Comparison of ENCODE assay signal across 11 cellular contexts in genomic region chr20:47610945-47611250, GRCh38.
DNase-seq lines count a peak whose midpoint lies in the region; ATAC-seq and TF ChIP-seq lines count a peak whose summit lies in the region.
"Had no signal": no experiment of that assay in that cellular context is flagged by ENCODE, and none has a peak within 500 bp of the region (broad histone marks: within the 10 kb centered on the region; RNA-seq: fewer than 3 reads in every experiment).

No MANE protein-coding gene starts in this region.

- H3K36me3 Mint-ChIP-seq in activated naive CD4-positive, alpha-beta T cell treated with anti-CD3 and anti-CD28 coated beads for 36 hours (ENCODE audit: low read depth) = peaks cover 13% of the 10 kb centered on the region

- peaks cover 87% of the 10 kb centered on the region for H4K20me1 ChIP-seq in SU-DHL-6 (ENCODE audit: low read depth, low read length)

- no peak overlapping the region for H3K4me2 ChIP-seq in SU-DHL-6 (ENCODE audit: low read depth, low read length, poor library complexity, severe bottlenecking)

- peak overlapping the region; percentile 48 for H3K4me3 Mint-ChIP-seq in activated naive CD4-positive, alpha-beta T cell treated with anti-CD3 and anti-CD28 coated beads for 36 hours
- H3K4me3 Mint-ChIP-seq in stimulated activated naive CD8-positive, alpha-beta T cell treated with anti-CD3 and anti-CD28 coated beads, Interleukin-15, amount 100 ng/mL, for 72 hours = peak overlapping the region; percentile 37 to 85

- H3K9me3 ChIP-seq in SU-DHL-6 (ENCODE audit: insufficient read depth, low read length) = no peaks in the 10 kb centered on the region

- H3K27ac Mint-ChIP-seq in activated naive CD4-positive, alpha-beta T cell treated with anti-CD3 and anti-CD28 coated beads for 36 hours = peak overlapping the region; percentile 96
- peak overlapping the region; percentile 96 to 98 for H3K27ac Mint-ChIP-seq in stimulated activated naive CD8-positive, alpha-beta T cell treated with anti-CD3 and anti-CD28 coated beads, Interleukin-15, amount 100 ng/mL, for 72 hours

- no peaks in the 10 kb centered on the region for H3K27me3 ChIP-seq in SU-DHL-6 (ENCODE audit: low read length)

- H3K9ac ChIP-seq in SU-DHL-6 (ENCODE audit: low read length) = no peak overlapping the region
- H3K9ac ChIP-seq: parathyroid adenoma had no signal

- peaks cover 49% of the 10 kb centered on the region for H3K36me3 ChIP-seq in SU-DHL-6 (ENCODE audit: low read length)

- TF ChIP-seq CTCF in SU-DHL-6 (IDR thresholded peaks at IDR 0.05; ENCODE audit: insufficient read depth, low read length, poor library complexity, severe bottlenecking) = no peak

- H3K9me3 Mint-ChIP-seq in activated naive CD4-positive, alpha-beta T cell treated with anti-CD3 and anti-CD28 coated beads for 36 hours = no peaks in the 10 kb centered on the region
- no peaks in the 10 kb centered on the region for H3K9me3 Mint-ChIP-seq in stimulated activated naive CD8-positive, alpha-beta T cell treated with anti-CD3 and anti-CD28 coated beads, Interleukin-15, amount 100 ng/mL, for 72 hours

- peaks cover 99% of the 10 kb centered on the region for H3K79me2 ChIP-seq in SU-DHL-6 (ENCODE audit: insufficient read depth, low read length)

- no peak overlapping the region for H3K4me3 ChIP-seq in SU-DHL-6 (ENCODE audit: insufficient read depth, low read length, poor library complexity, severe bottlenecking)

- intact Hi-C loops in activated naive CD4-positive, alpha-beta T cell treated with anti-CD3 and anti-CD28 coated beads for 36 hours (cut with micrococcal nuclease) = loop anchor here (1.0 to 5.0 kb wide), 6 partner anchors 34 to 254 kb away; partner anchors contain the start of genes NCOA3 and ZMYND8

- CTCF ChIA-PET in activated naive CD4-positive, alpha-beta T cell treated with anti-CD3 and anti-CD28 coated beads for 36 hours (lab: Charles Lee) = interaction anchor here (0.6 to 2.9 kb wide), 5 partner anchors 10 to 227 kb away, joined by 3 to 9 read pairs (median 3); no protein-coding TSS in a partner anchor

- no peak for DNase-seq in activated naive CD4-positive, alpha-beta T cell treated with anti-CD3 and anti-CD28 coated beads for 36 hours
- DNase-seq in activated naive CD4-positive, alpha-beta T cell treated with Interleukin-2 at 50 U/mL for 16 hours = no peak
- no peak for DNase-seq in epithelial cell of prostate (ENCODE audit: low read depth, low spot score)
- no peak for DNase-seq in stimulated activated naive CD8-positive, alpha-beta T cell treated with anti-CD3 and anti-CD28 coated beads, Interleukin-15, amount 100 ng/mL, for 72 hours
- DNase-seq: NCI-H1694 treated with DMSO at 0.1 percent for 48 hours, T1000 had no signal

- H3K4me1 Mint-ChIP-seq in activated naive CD4-positive, alpha-beta T cell treated with anti-CD3 and anti-CD28 coated beads for 36 hours (ENCODE audit: low read depth) = peaks cover 81% of the 10 kb centered on the region
- H3K4me1 Mint-ChIP-seq in stimulated activated naive CD8-positive, alpha-beta T cell treated with anti-CD3 and anti-CD28 coated beads, Interleukin-15, amount 100 ng/mL, for 72 hours = peaks cover 93% of the 10 kb centered on the region

- H3K27ac ChIP-seq in SU-DHL-6 (ENCODE audit: low read depth, low read length) (peak overlapping the region; percentile 6; the same call in 1 of the 2 replicates), epithelial cell of prostate (peak overlapping the region; percentile 67)
- H3K27ac ChIP-seq: parathyroid adenoma had no signal

- H3F3A ChIP-seq in SU-DHL-6 (ENCODE audit: insufficient read depth) = peaks cover 81% of the 10 kb centered on the region

- no peaks in the 10 kb centered on the region for H3K9me2 ChIP-seq in SU-DHL-6 (replicated peaks; ENCODE audit: insufficient read depth, low read length)

- ATAC-seq in stimulated activated naive CD8-positive, alpha-beta T cell treated with anti-CD3 and anti-CD28 coated beads, Interleukin-15, amount 100 ng/mL, for 72 hours = peak; percentile 65
- ATAC-seq in HG03378 (IDR thresholded peaks at IDR 0.05; ENCODE audit: unreplicated experiment) (no peak), GM21619 (IDR thresholded peaks at IDR 0.05; ENCODE audit: unreplicated experiment) (no peak), HG02870 (IDR thresholded peaks at IDR 0.05; ENCODE audit: unreplicated experiment) (no peak)

- no peak overlapping the region for H2AFZ ChIP-seq in SU-DHL-6 (ENCODE audit: low read depth, low read length, severe bottlenecking)
- H2AFZ ChIP-seq: parathyroid adenoma had no signal

- H3K27me3 Mint-ChIP-seq in activated naive CD4-positive, alpha-beta T cell treated with anti-CD3 and anti-CD28 coated beads for 36 hours (ENCODE audit: low read depth) = no peaks in the 10 kb centered on the region
- no peaks in the 10 kb centered on the region for H3K27me3 Mint-ChIP-seq in stimulated activated naive CD8-positive, alpha-beta T cell treated with anti-CD3 and anti-CD28 coated beads, Interleukin-15, amount 100 ng/mL, for 72 hours
